ENCODE assay signal across 8 cellular contexts in genomic region chr16:30896203-30896889, GRCh38. TPM values are rescaled to one million over a fixed set of nuclear protein-coding genes. Genes with fewer than 3 reads are reported as not detected.
DNase-seq lines count a peak whose midpoint lies in the region; ATAC-seq and TF ChIP-seq lines count a peak whose summit lies in the region.

Gene CTF1, plus strand, starts transcription at chr16:30896614. Its CDS starts 30 bp downstream, at chr16:30896644.

- H3K27me3 Mint-ChIP-seq in Calu3 (ENCODE audit: unreplicated experiment): no peaks in the 10 kb centered on the region
- H3K27me3 Mint-ChIP-seq in brain: peaks cover 4% of the 10 kb centered on the region

- ATAC-seq in HG02938 (IDR thresholded peaks at IDR 0.05; ENCODE audit: unreplicated experiment): no peak
- ATAC-seq in HG02973 (IDR thresholded peaks at IDR 0.05; ENCODE audit: unreplicated experiment): no peak

- H3K4me3 Mint-ChIP-seq in Calu3 (ENCODE audit: low read depth, unreplicated experiment): peak within 1 kb of the TSS; percentile 74
- peak within 1 kb of the TSS; percentile 84 to 92 (median 89) for H3K4me3 Mint-ChIP-seq in brain

- WGBS in iPS DF 6.9 (ENCODE audit: insufficient coverage, insufficient read length): no CpG with 5 or more reads among the region's 36 CpGs

- H3K27ac Mint-ChIP-seq in Calu3 (ENCODE audit: unreplicated experiment): peak within 1 kb of the TSS; percentile 33
- H3K27ac Mint-ChIP-seq in brain: peak within 1 kb of the TSS; percentile 77 to 99 (median 95)

- H3K36me3 Mint-ChIP-seq in Calu3 (ENCODE audit: insufficient read depth, unreplicated experiment) (peaks cover 47% of the 10 kb centered on the region), brain (peaks cover 8% of the 10 kb centered on the region)

- BruUV-seq in Calu3 (replicated peaks; lab: Mats Ljungman, UMichigan): no TSS peak

- peaks cover 5% of the 10 kb centered on the region for H3K4me1 ChIP-seq in iPS DF 6.9 (ENCODE audit: control insufficient read depth, insufficient read depth, low read length)

- no peaks in the 10 kb centered on the region for H3K9me3 ChIP-seq in iPS DF 6.9 (ENCODE audit: control insufficient read depth, insufficient read depth, low read length)

- CTCF ChIA-PET in Calu3 (lab: Charles Lee): interaction anchor here (0.5 to 0.6 kb wide), 5 partner anchors 19 to 206 kb away, joined by 3 to 5 read pairs (median 3); no protein-coding TSS in a partner anchor

- H3K27me3 ChIP-seq in iPS DF 6.9 (ENCODE audit: control insufficient read depth, insufficient read depth, low read length): no peaks in the 10 kb centered on the region

- H3K4me1 Mint-ChIP-seq in Calu3 (ENCODE audit: low read depth, unreplicated experiment) (peaks cover 42% of the 10 kb centered on the region), brain (peaks cover 53% of the 10 kb centered on the region)

- DNase-seq in Calu3 (peak; percentile 52), NCI-H2029 (lab: John Stamatoyannopoulos, UW) (peak; percentile 36), iPS DF 6.9 (ENCODE audit: low read depth, low spot score) (no peak), putamen (ENCODE audit: low spot score) (peak; percentile 73)
- no peak for DNase-seq in effector CD8-positive, alpha-beta T cell (lab: John Stamatoyannopoulos, UW)

- H3K27ac ChIP-seq in iPS DF 6.9 (ENCODE audit: low read length): no peak within 1 kb of the TSS

- no peaks in the 10 kb centered on the region for H3K36me3 ChIP-seq in iPS DF 6.9 (ENCODE audit: control insufficient read depth, insufficient read depth, low read length)

- TF ChIP-seq CTCF in Calu3 (IDR thresholded peaks at IDR 0.05; ENCODE audit: unreplicated experiment): no peak
- TF ChIP-seq CTCF in brain (conservative IDR thresholded peaks at IDR 0.05): no peak

- intact Hi-C loops in Calu3 (cut with micrococcal nuclease; ENCODE audit: unreplicated experiment): loop anchor here (2.0 kb wide), 1 partner anchor 52 kb away; no protein-coding TSS in a partner anchor

- peak within 1 kb of the TSS; percentile 56; the same call in 1 of the 2 replicates for H3K4me3 ChIP-seq in iPS DF 6.9 (ENCODE audit: low read length)

- no peaks in the 10 kb centered on the region for H3K9me3 Mint-ChIP-seq in Calu3 (ENCODE audit: low read depth, unreplicated experiment)
- H3K9me3 Mint-ChIP-seq in brain: no peaks in the 10 kb centered on the region

RNA-seq across cellular contexts. Expression of gene CTF1, which starts in this region (rescaled TPM):
- total RNA-seq in Calu3 (2022): 1.9 and 2.3 TPM in 2 replicates
- 4.1 TPM for polyA plus RNA-seq in brain (ENCODE audit: insufficient read depth, low read depth, low replicate concordance)

Comparison
In these comparisons a context has a peak if more than half of its experiments do, and no peak if none do; other contexts are left out.
1. DNase-seq: peak in Calu3 (single experiment), NCI-H2029 (single experiment) and putamen (single experiment); none in iPS DF 6.9 (single experiment) and effector CD8-positive, alpha-beta T cell (single experiment).